Comparison of ENCODE assay signal across 15 cellular contexts in genomic region chr16:24119807-24120206, GRCh38.
DNase-seq lines count a peak whose midpoint lies in the region; ATAC-seq and TF ChIP-seq lines count a peak whose summit lies in the region.
"Had no signal": no experiment of that assay in that cellular context is flagged by ENCODE, and none has a peak within 500 bp of the region (broad histone marks: within the 10 kb centered on the region; RNA-seq: fewer than 3 reads in every experiment).

No MANE protein-coding gene starts in this region.

- DNase-seq in GM23338 (ENCODE audit: low spot score): no peak
- peak; percentile 11 for DNase-seq in endodermal cell
- no peak for DNase-seq in memory B cell (ENCODE audit: low spot score in 2 of 2)
- DNase-seq in stimulated activated naive B cell treated with anti-CD40 and anti-IgM and Interleukin-4, amounts not matched to agents 10 μg/mL and 1 μg/mL and 100 μg/mL, for 72 hours: no peak
- DNase-seq in KBM-7: no peak
- no peak for DNase-seq in NCI-H345 treated with DMSO at 0.1 percent for 48 hours (lab: John Stamatoyannopoulos, UW; ENCODE audit: unreplicated experiment)
- DNase-seq in NCI-H2107 treated with DMSO at 0.1 percent for 48 hours (lab: John Stamatoyannopoulos, UW; ENCODE audit: unreplicated experiment): no peak
- no peak for DNase-seq in NCI-H2227 (lab: John Stamatoyannopoulos, UW; ENCODE audit: unreplicated experiment)
- DNase-seq: ACHN; CD4-positive, alpha-beta T cell; DMS79; GM23248; H7 had no signal

- H3K4me3 ChIP-seq in GM23338: no peak overlapping the region
- no peak overlapping the region for H3K4me3 ChIP-seq in endodermal cell (ENCODE audit: low read length)
- H3K4me3 ChIP-seq: GM12878, GM23248 had no signal

- no peaks in the 10 kb centered on the region; the same call in 1 of the 2 replicates for H3K9me2 ChIP-seq in GM23338 (ENCODE audit: insufficient read depth)

- WGBS in endodermal cell (ENCODE audit: insufficient coverage in 1 of 2, insufficient read length in 1 of 2), 2 experiments: 84 to 93% methylated on average over 4 to 5 of the region's 6 CpGs

- ATAC-seq in GM23338: no peak
- ATAC-seq in memory B cell (ENCODE audit: low read depth): no peak
- ATAC-seq in stimulated activated naive B cell treated with anti-CD40 and anti-IgM and Interleukin-4, amounts not matched to agents 10 μg/mL and 1 μg/mL and 100 μg/mL, for 72 hours (replicated peaks): no peak
- ATAC-seq: GM12878 had no signal

- H3K27ac ChIP-seq in GM23338 (ENCODE audit: low read depth) (no peak overlapping the region), endodermal cell (ENCODE audit: low read depth, low read length) (no peak overlapping the region)
- H3K27ac ChIP-seq: GM23248 had no signal

- H4K20me1 ChIP-seq in GM23338 (replicated peaks; ENCODE audit: insufficient read depth): no peaks in the 10 kb centered on the region

- no peak overlapping the region for H3K9ac ChIP-seq in endodermal cell (ENCODE audit: extremely low read depth, low read length, poor library complexity, severe bottlenecking)
- H3K9ac ChIP-seq: GM23248 had no signal

- no peak for TF ChIP-seq CTCF in GM23338 (conservative IDR thresholded peaks at IDR 0.05; ENCODE audit: low read depth in 2 of 2)
- no peak for TF ChIP-seq CTCF in endodermal cell (conservative IDR thresholded peaks at IDR 0.05)

- in situ Hi-C loops in KBM-7 (cut with MboI; ENCODE audit: low pct_unique_long_range_greater_than_20kb, low sequenced_read_pairs): no loop called here

- H3K4me1 Mint-ChIP-seq in GM23338: peaks cover 46% of the 10 kb centered on the region
- peaks cover 18% of the 10 kb centered on the region for H3K4me1 Mint-ChIP-seq in endodermal cell
- peaks cover 11% of the 10 kb centered on the region for H3K4me1 Mint-ChIP-seq in memory B cell
- H3K4me1 Mint-ChIP-seq in stimulated activated naive B cell treated with anti-CD40 and anti-IgM and Interleukin-4, amounts not matched to agents 10 μg/mL and 1 μg/mL and 100 μg/mL, for 72 hours: peaks cover 1 to 6% of the 10 kb centered on the region in 2 donors
- H3K4me1 Mint-ChIP-seq: B cell had no signal

- H3K27me3 Mint-ChIP-seq in GM23338 (ENCODE audit: insufficient read depth, low read depth, poor library complexity): peaks cover 3% of the 10 kb centered on the region
- H3K27me3 Mint-ChIP-seq in endodermal cell (ENCODE audit: insufficient read depth): no peaks in the 10 kb centered on the region
- no peaks in the 10 kb centered on the region for H3K27me3 Mint-ChIP-seq in memory B cell
- no peaks in the 10 kb centered on the region for H3K27me3 Mint-ChIP-seq in stimulated activated naive B cell treated with anti-CD40 and anti-IgM and Interleukin-4, amounts not matched to agents 10 μg/mL and 1 μg/mL and 100 μg/mL, for 72 hours
- H3K27me3 Mint-ChIP-seq: B cell; CD4-positive, alpha-beta T cell had no signal

- H3K9me3 Mint-ChIP-seq in GM23338 (no peaks in the 10 kb centered on the region; the same call in 2 of the 3 replicates), endodermal cell (no peaks in the 10 kb centered on the region), memory B cell (peaks cover 2% of the 10 kb centered on the region)
- H3K9me3 Mint-ChIP-seq in stimulated activated naive B cell treated with anti-CD40 and anti-IgM and Interleukin-4, amounts not matched to agents 10 μg/mL and 1 μg/mL and 100 μg/mL, for 72 hours: peaks cover 3% of the 10 kb centered on the region in 2 donors
- H3K9me3 Mint-ChIP-seq: CD4-positive, alpha-beta T cell had no signal

- H2AFZ ChIP-seq in GM23338: no peak overlapping the region
- H2AFZ ChIP-seq: GM23248 had no signal

- H3K27ac Mint-ChIP-seq in GM23338 (no peak overlapping the region), endodermal cell (no peak overlapping the region), memory B cell (peak overlapping the region; percentile 6)
- peak overlapping the region; percentile 47 for H3K27ac Mint-ChIP-seq in stimulated activated naive B cell treated with anti-CD40 and anti-IgM and Interleukin-4, amounts not matched to agents 10 μg/mL and 1 μg/mL and 100 μg/mL, for 72 hours
- H3K27ac Mint-ChIP-seq: CD4-positive, alpha-beta T cell had no signal

- H3K4me2 ChIP-seq in GM23338: 0 out of 2 replicates have a peak overlapping the region, but pooled peaks have one; percentile 29

- peaks cover 2% of the 10 kb centered on the region; the same call in 1 of the 3 replicates for H3K36me3 Mint-ChIP-seq in GM23338 (ENCODE audit: low read depth)
- H3K36me3 Mint-ChIP-seq in endodermal cell (ENCODE audit: low read depth): no peaks in the 10 kb centered on the region
- peaks cover 56% of the 10 kb centered on the region for H3K36me3 Mint-ChIP-seq in memory B cell
- peaks cover 42 to 69% of the 10 kb centered on the region in 2 donors for H3K36me3 Mint-ChIP-seq in stimulated activated naive B cell treated with anti-CD40 and anti-IgM and Interleukin-4, amounts not matched to agents 10 μg/mL and 1 μg/mL and 100 μg/mL, for 72 hours

- H3K79me2 ChIP-seq in GM23338 (replicated peaks; ENCODE audit: insufficient read depth): no peaks in the 10 kb centered on the region

- H3K36me3 ChIP-seq in GM23338 (ENCODE audit: insufficient read depth) (no peaks in the 10 kb centered on the region), endodermal cell (ENCODE audit: control insufficient read depth, insufficient read depth, low read length) (no peaks in the 10 kb centered on the region)

- peaks cover 35% of the 10 kb centered on the region for H3K4me1 ChIP-seq in GM23338 (ENCODE audit: insufficient read depth)
- H3K4me1 ChIP-seq in endodermal cell (ENCODE audit: control insufficient read depth, insufficient read depth, low read length): peaks cover 4% of the 10 kb centered on the region

- H3K4me3 Mint-ChIP-seq in GM23338: no peak overlapping the region
- no peak overlapping the region for H3K4me3 Mint-ChIP-seq in endodermal cell
- no peak overlapping the region for H3K4me3 Mint-ChIP-seq in memory B cell
- no peak overlapping the region for H3K4me3 Mint-ChIP-seq in stimulated activated naive B cell treated with anti-CD40 and anti-IgM and Interleukin-4, amounts not matched to agents 10 μg/mL and 1 μg/mL and 100 μg/mL, for 72 hours
- H3K4me3 Mint-ChIP-seq: B cell; CD4-positive, alpha-beta T cell had no signal

- no peaks in the 10 kb centered on the region for H3F3A ChIP-seq in GM23338 (replicated peaks; ENCODE audit: low read depth)

- no peaks in the 10 kb centered on the region for H3K9me3 ChIP-seq in endodermal cell (ENCODE audit: control insufficient read depth, low read length)

- no peaks in the 10 kb centered on the region for H3K27me3 ChIP-seq in GM23338 (ENCODE audit: insufficient read depth)
- H3K27me3 ChIP-seq in endodermal cell (ENCODE audit: control insufficient read depth, insufficient read depth, low read length, poor library complexity, severe bottlenecking): no peaks in the 10 kb centered on the region

TF ChIP-seq in GM23338, 12 proteins besides CTCF, POLR2A, EP300 and RAD21:
- TF ChIP-seq POLR2AphosphoS5 (IDR thresholded peaks at IDR 0.05; ENCODE audit: low read depth): no peak
- TF ChIP-seq NANOG (IDR thresholded peaks at IDR 0.05; ENCODE audit: borderline replicate concordance): no peak
- no peak for TF ChIP-seq EZH2 (IDR thresholded peaks at IDR 0.05; ENCODE audit: low read depth, unreplicated experiment)
- no peak for TF ChIP-seq ETS1 (IDR thresholded peaks at IDR 0.05)
- no peak for TF ChIP-seq REST (IDR thresholded peaks at IDR 0.05; ENCODE audit: unreplicated experiment)
- TF ChIP-seq STAT1 (IDR thresholded peaks at IDR 0.05; ENCODE audit: unreplicated experiment): no peak

Comparison
In these comparisons a context has a peak if more than half of its experiments do, and no peak if none do; other contexts are left out.
1. H3K27ac Mint-ChIP-seq: peak in memory B cell (single experiment) and stimulated activated naive B cell treated with anti-CD40 and anti-IgM and Interleukin-4, amounts not matched to agents 10 μg/mL and 1 μg/mL and 100 μg/mL, for 72 hours (single experiment); none in GM23338 (single experiment) and endodermal cell (single experiment).